9 cellular contexts compared by ENCODE assay signal in genomic region chr6:29834564-29835436, GRCh38. TPM values are rescaled to one million over a fixed set of nuclear protein-coding genes. Genes with fewer than 3 reads are reported as not detected.
DNase-seq lines count a peak whose midpoint lies in the region; ATAC-seq, FAIRE-seq and TF ChIP-seq lines count a peak whose summit lies in the region.
"Had no signal": no experiment of that assay in that cellular context is flagged by ENCODE, and none has a peak within 500 bp of the region (broad histone marks: within the 10 kb centered on the region; RNA-seq: fewer than 3 reads in every experiment).

No MANE protein-coding gene starts in this region.

- peak; percentile 62 for TF ChIP-seq CTCF in D721Med (IDR thresholded peaks at IDR 0.05; ENCODE audit: insufficient read depth, missing control alignments)
- TF ChIP-seq CTCF in esophagus muscularis mucosa (IDR thresholded peaks at IDR 0.05) = peak; percentile 51 to 94 (median 80)
- peak; percentile 91 for TF ChIP-seq CTCF in osteocyte (IDR thresholded peaks at IDR 0.05)

- FAIRE-seq in D721Med (lab: Jason Lieb, UNC) = no peak

- H3K27ac Mint-ChIP-seq in activated CD8-positive, alpha-beta T cell treated with anti-CD3 and anti-CD28 coated beads, Interleukin-2, amount 10 ng/mL, durations not matched to agents 7 days and 5 days = no peak overlapping the region
- H3K27ac Mint-ChIP-seq in osteocyte (ENCODE audit: unreplicated experiment) = no peak overlapping the region
- H3K27ac Mint-ChIP-seq: IgD-negative memory B cell had no signal

- H3K36me3 Mint-ChIP-seq in activated CD8-positive, alpha-beta T cell treated with anti-CD3 and anti-CD28 coated beads, Interleukin-2, amount 10 ng/mL, durations not matched to agents 7 days and 5 days (ENCODE audit: low read depth) = no peaks in the 10 kb centered on the region
- H3K36me3 Mint-ChIP-seq in osteocyte (ENCODE audit: unreplicated experiment) = no peaks in the 10 kb centered on the region
- H3K36me3 Mint-ChIP-seq: IgD-negative memory B cell had no signal

- H3K36me3 ChIP-seq in esophagus muscularis mucosa = no peaks in the 10 kb centered on the region

- no peak for TF ChIP-seq EP300 in esophagus muscularis mucosa (IDR thresholded peaks at IDR 0.05)

- H3K27me3 Mint-ChIP-seq in activated CD8-positive, alpha-beta T cell treated with anti-CD3 and anti-CD28 coated beads, Interleukin-2, amount 10 ng/mL, durations not matched to agents 7 days and 5 days (ENCODE audit: low read depth) = peaks cover 59% of the 10 kb centered on the region
- peaks cover 70% of the 10 kb centered on the region for H3K27me3 Mint-ChIP-seq in osteocyte (ENCODE audit: unreplicated experiment)

- peaks cover 0 to 64% (median 0%) of the 10 kb centered on the region in 4 donors for H3K27me3 ChIP-seq in esophagus muscularis mucosa

- peaks cover 8% of the 10 kb centered on the region for H3K4me1 Mint-ChIP-seq in activated CD8-positive, alpha-beta T cell treated with anti-CD3 and anti-CD28 coated beads, Interleukin-2, amount 10 ng/mL, durations not matched to agents 7 days and 5 days (ENCODE audit: low read depth)
- H3K4me1 Mint-ChIP-seq in osteocyte (ENCODE audit: unreplicated experiment) = no peaks in the 10 kb centered on the region

- H3K27ac ChIP-seq in esophagus muscularis mucosa (replicated peaks in 1 of 4) = no peak overlapping the region

- no peak overlapping the region for H3K4me3 ChIP-seq in esophagus muscularis mucosa

- no peak for DNase-seq in D721Med (ENCODE audit: insufficient read length, low spot score)
- DNase-seq in LoVo (ENCODE audit: low spot score) = peak; percentile 20
- peak; percentile 62 for DNase-seq in activated CD8-positive, alpha-beta T cell treated with anti-CD3 and anti-CD28 coated beads, Interleukin-2, amount 10 ng/mL, durations not matched to agents 7 days and 5 days
- no peak for DNase-seq in esophagus muscularis mucosa (ENCODE audit: extremely low spot score)
- DNase-seq in osteocyte (ENCODE audit: extremely low spot score, unreplicated experiment) = no peak
- no peak for DNase-seq in 8988T

- H3K4me1 ChIP-seq in esophagus muscularis mucosa = peaks cover 0 to 4% (median 0%) of the 10 kb centered on the region in 4 donors

- 25% methylated on average over 14 of the region's 16 CpGs for WGBS in esophagus muscularis mucosa

- no peaks in the 10 kb centered on the region for H3K9me3 Mint-ChIP-seq in activated CD8-positive, alpha-beta T cell treated with anti-CD3 and anti-CD28 coated beads, Interleukin-2, amount 10 ng/mL, durations not matched to agents 7 days and 5 days (ENCODE audit: insufficient read depth)
- H3K9me3 Mint-ChIP-seq in osteocyte (ENCODE audit: unreplicated experiment) = no peaks in the 10 kb centered on the region
- H3K9me3 Mint-ChIP-seq: IgD-negative memory B cell had no signal

- POLR2A ChIA-PET in activated CD8-positive, alpha-beta T cell treated with anti-CD3 and anti-CD28 coated beads, Interleukin-2, amount 10 ng/mL, durations not matched to agents 7 days and 5 days (lab: Charles Lee) = interaction anchor here (0.5 kb wide), 1 partner anchor 482 kb away, joined by 5 read pairs; no protein-coding TSS in a partner anchor

- no peak overlapping the region for H3K4me3 Mint-ChIP-seq in activated CD8-positive, alpha-beta T cell treated with anti-CD3 and anti-CD28 coated beads, Interleukin-2, amount 10 ng/mL, durations not matched to agents 7 days and 5 days
- no peak overlapping the region for H3K4me3 Mint-ChIP-seq in osteocyte (ENCODE audit: unreplicated experiment)
- H3K4me3 Mint-ChIP-seq: IgD-negative memory B cell had no signal

- no peaks in the 10 kb centered on the region for H3K9me3 ChIP-seq in esophagus muscularis mucosa

- TF ChIP-seq POLR2A in esophagus muscularis mucosa (IDR thresholded peaks at IDR 0.05; ENCODE audit: low read depth) = no peak

- CTCF ChIA-PET in activated CD8-positive, alpha-beta T cell treated with anti-CD3 and anti-CD28 coated beads, Interleukin-2, amount 10 ng/mL, durations not matched to agents 7 days and 5 days (lab: Charles Lee) = interaction anchor here (0.7 to 4.4 kb wide), 28 partner anchors 9 to 290 kb away, joined by 3 to 27 read pairs (median 5); no protein-coding TSS in a partner anchor

- intact Hi-C loops in esophagus muscularis mucosa (cut with DNase I) = loop anchor here (2.0 to 10.0 kb wide), 2 partner anchors 100 to 130 kb away; no protein-coding TSS in a partner anchor

- ATAC-seq in activated CD8-positive, alpha-beta T cell treated with anti-CD3 and anti-CD28 coated beads, Interleukin-2, amount 10 ng/mL, durations not matched to agents 7 days and 5 days = peak; percentile 61
- no peak for ATAC-seq in HG03097 (IDR thresholded peaks at IDR 0.05; ENCODE audit: low FRiP score, unreplicated experiment)
- ATAC-seq in HG02973 (IDR thresholded peaks at IDR 0.05; ENCODE audit: unreplicated experiment) = no peak

RNA-seq across cellular contexts. Expression of gene HLA-G, which starts 7.2 kb away (rescaled TPM):
- 1 to 10 TPM; 2.9 to 4.6 TPM for total RNA-seq in activated CD8-positive, alpha-beta T cell treated with anti-CD3 and anti-CD28 coated beads, Interleukin-2, amount 10 ng/mL, durations not matched to agents 7 days and 5 days
- total RNA-seq in esophagus muscularis mucosa (not detected), osteocyte (0.32 and 0.68 TPM in 2 replicates)

Comparison
In these comparisons a context has a peak if more than half of its experiments do, and no peak if none do; other contexts are left out.
1. DNase-seq: peak in LoVo (single experiment) and activated CD8-positive, alpha-beta T cell treated with anti-CD3 and anti-CD28 coated beads, Interleukin-2, amount 10 ng/mL, durations not matched to agents 7 days and 5 days (single experiment); none in D721Med (single experiment), esophagus muscularis mucosa (single experiment), osteocyte (single experiment) and 8988T (single experiment).
2. Peak in every context shown above with its lines, with median percentiles within 50 percentile points of each other: CTCF ChIP-seq.